In the genomic region with DNA sequence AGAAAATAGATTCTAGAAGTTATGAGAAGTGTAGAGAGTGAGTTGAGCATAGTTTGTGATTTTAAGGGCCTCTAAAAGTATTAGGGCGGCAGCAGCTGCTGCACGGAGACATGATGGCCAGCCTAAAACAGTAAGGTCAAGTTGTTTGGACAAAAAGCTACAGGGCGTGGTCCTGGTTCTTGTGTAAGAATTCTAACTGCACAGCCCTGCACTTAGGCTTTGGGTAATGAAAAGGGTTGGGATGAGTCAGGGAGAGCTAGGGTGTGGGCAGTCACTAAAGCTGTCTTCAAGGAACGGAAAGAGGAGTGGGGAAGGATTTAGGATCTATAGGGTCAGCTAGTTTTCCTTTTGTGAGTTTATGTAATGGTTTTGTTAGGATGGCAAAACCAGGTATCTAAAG, we compare ENCODE assay signal across 17 cellular contexts. TPM values are rescaled to one million over a fixed set of nuclear protein-coding genes. Genes with fewer than 3 reads are reported as not detected.
"Had no signal": no experiment of that assay in that cellular context is flagged by ENCODE, and none has a peak within 500 bp of the region (broad histone marks: within the 10 kb centered on the region; RNA-seq: fewer than 3 reads in every experiment).

No MANE protein-coding gene starts in this region.

RNA-seq across cellular contexts. Expression of a gene that starts 6.9 kb away (rescaled TPM):
- total RNA-seq: activated CD4-positive, alpha-beta memory T cell treated with anti-CD3 and anti-CD28 coated beads, Interleukin-2, amount 10 ng/mL, durations not matched to agents 7 days and 5 days; activated CD4-positive, alpha-beta T cell treated with anti-CD3 and anti-CD28 coated beads, Interleukin-2, amount 10 ng/mL, durations not matched to agents 7 days and 5 days; activated naive CD4-positive, alpha-beta T cell treated with anti-CD3 and anti-CD28 coated beads, Interleukin-2, amount 50 U/mL, for 72 hours; activated naive CD8-positive, alpha-beta T cell treated with anti-CD3 and anti-CD28 coated beads, Interleukin-2, amount 10 ng/mL, durations not matched to agents 7 days and 5 days; activated T-cell treated with anti-CD3 and anti-CD28 coated beads, Interleukin-2, amount 50 U/mL, for 72 hours; ascending aorta; breast epithelium; cardiac septum; cerebellum; dermis blood vessel endothelial cell; esophagus squamous epithelium; foreskin keratinocyte; gastrocnemius medialis; heart left ventricle; T-helper 17 cell; WTC11 had no signal
- polyA plus RNA-seq: esophagus, foreskin keratinocyte, heart left ventricle had no signal

RNA-seq across cellular contexts. Expression of a gene that starts 38.8 kb away (rescaled TPM):
- total RNA-seq: activated CD4-positive, alpha-beta memory T cell treated with anti-CD3 and anti-CD28 coated beads, Interleukin-2, amount 10 ng/mL, durations not matched to agents 7 days and 5 days; activated CD4-positive, alpha-beta T cell treated with anti-CD3 and anti-CD28 coated beads, Interleukin-2, amount 10 ng/mL, durations not matched to agents 7 days and 5 days; activated naive CD4-positive, alpha-beta T cell treated with anti-CD3 and anti-CD28 coated beads, Interleukin-2, amount 50 U/mL, for 72 hours; activated naive CD8-positive, alpha-beta T cell treated with anti-CD3 and anti-CD28 coated beads, Interleukin-2, amount 10 ng/mL, durations not matched to agents 7 days and 5 days; activated T-cell treated with anti-CD3 and anti-CD28 coated beads, Interleukin-2, amount 50 U/mL, for 72 hours; ascending aorta; breast epithelium; cardiac septum; cerebellum; dermis blood vessel endothelial cell; esophagus squamous epithelium; foreskin keratinocyte; gastrocnemius medialis; T-helper 17 cell had no signal
- polyA plus RNA-seq: esophagus, foreskin keratinocyte, heart left ventricle had no signal

RNA-seq across cellular contexts. Expression of a gene that starts 43.6 kb away (rescaled TPM):
- total RNA-seq: activated CD4-positive, alpha-beta memory T cell treated with anti-CD3 and anti-CD28 coated beads, Interleukin-2, amount 10 ng/mL, durations not matched to agents 7 days and 5 days; activated CD4-positive, alpha-beta T cell treated with anti-CD3 and anti-CD28 coated beads, Interleukin-2, amount 10 ng/mL, durations not matched to agents 7 days and 5 days; activated naive CD4-positive, alpha-beta T cell treated with anti-CD3 and anti-CD28 coated beads, Interleukin-2, amount 50 U/mL, for 72 hours; activated naive CD8-positive, alpha-beta T cell treated with anti-CD3 and anti-CD28 coated beads, Interleukin-2, amount 10 ng/mL, durations not matched to agents 7 days and 5 days; activated T-cell treated with anti-CD3 and anti-CD28 coated beads, Interleukin-2, amount 50 U/mL, for 72 hours; ascending aorta; breast epithelium; cardiac septum; cerebellum; dermis blood vessel endothelial cell; esophagus squamous epithelium; foreskin keratinocyte; gastrocnemius medialis; heart left ventricle; T-helper 17 cell; WTC11 had no signal
- polyA plus RNA-seq: esophagus, foreskin keratinocyte, heart left ventricle had no signal

RNA-seq across cellular contexts. Expression of a gene that starts 45.1 kb away (rescaled TPM):
- total RNA-seq: activated CD4-positive, alpha-beta memory T cell treated with anti-CD3 and anti-CD28 coated beads, Interleukin-2, amount 10 ng/mL, durations not matched to agents 7 days and 5 days; activated CD4-positive, alpha-beta T cell treated with anti-CD3 and anti-CD28 coated beads, Interleukin-2, amount 10 ng/mL, durations not matched to agents 7 days and 5 days; activated naive CD4-positive, alpha-beta T cell treated with anti-CD3 and anti-CD28 coated beads, Interleukin-2, amount 50 U/mL, for 72 hours; activated naive CD8-positive, alpha-beta T cell treated with anti-CD3 and anti-CD28 coated beads, Interleukin-2, amount 10 ng/mL, durations not matched to agents 7 days and 5 days; activated T-cell treated with anti-CD3 and anti-CD28 coated beads, Interleukin-2, amount 50 U/mL, for 72 hours; ascending aorta; breast epithelium; cardiac septum; cerebellum; dermis blood vessel endothelial cell; esophagus squamous epithelium; foreskin keratinocyte; gastrocnemius medialis; heart left ventricle; T-helper 17 cell; WTC11 had no signal
- polyA plus RNA-seq: esophagus, foreskin keratinocyte, heart left ventricle had no signal

RNA-seq across cellular contexts. Expression of a gene that starts 46.7 kb away (rescaled TPM):
- total RNA-seq: activated CD4-positive, alpha-beta memory T cell treated with anti-CD3 and anti-CD28 coated beads, Interleukin-2, amount 10 ng/mL, durations not matched to agents 7 days and 5 days; activated CD4-positive, alpha-beta T cell treated with anti-CD3 and anti-CD28 coated beads, Interleukin-2, amount 10 ng/mL, durations not matched to agents 7 days and 5 days; activated naive CD4-positive, alpha-beta T cell treated with anti-CD3 and anti-CD28 coated beads, Interleukin-2, amount 50 U/mL, for 72 hours; activated naive CD8-positive, alpha-beta T cell treated with anti-CD3 and anti-CD28 coated beads, Interleukin-2, amount 10 ng/mL, durations not matched to agents 7 days and 5 days; activated T-cell treated with anti-CD3 and anti-CD28 coated beads, Interleukin-2, amount 50 U/mL, for 72 hours; ascending aorta; breast epithelium; cardiac septum; cerebellum; dermis blood vessel endothelial cell; esophagus squamous epithelium; foreskin keratinocyte; gastrocnemius medialis; heart left ventricle; T-helper 17 cell; WTC11 had no signal
- polyA plus RNA-seq: esophagus, foreskin keratinocyte, heart left ventricle had no signal
